In the genomic region with DNA sequence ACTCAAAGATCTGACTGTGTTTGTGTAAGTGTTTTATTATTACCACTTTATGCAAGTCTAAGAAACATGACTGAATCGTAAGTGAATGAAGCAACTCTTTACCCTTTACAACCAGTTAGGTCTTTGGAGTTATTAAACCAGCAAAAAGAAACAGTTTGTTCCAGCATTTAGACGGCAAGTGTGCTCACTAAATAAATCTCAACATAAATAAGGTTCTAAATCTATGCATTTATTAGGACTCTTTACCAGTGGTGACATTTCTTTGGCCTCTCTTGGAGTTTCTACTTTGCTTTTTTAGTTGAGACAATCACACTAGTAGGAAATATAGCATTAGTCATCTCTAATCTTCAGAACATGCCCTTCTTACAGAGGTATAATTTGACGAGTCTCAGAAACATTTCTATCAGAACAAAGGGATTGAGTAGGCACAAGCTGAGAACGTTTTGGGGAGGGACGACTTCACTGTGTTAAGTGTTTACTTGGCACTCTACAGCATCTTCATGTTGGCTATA, we compare ENCODE assay signal across 23 cellular contexts.
DNase-seq lines count a peak whose midpoint lies in the region; ATAC-seq, FAIRE-seq and TF ChIP-seq lines count a peak whose summit lies in the region.
"Had no signal": no experiment of that assay in that cellular context is flagged by ENCODE, and none has a peak within 500 bp of the region (broad histone marks: within the 10 kb centered on the region; RNA-seq: fewer than 3 reads in every experiment).

No MANE protein-coding gene starts in this region.

- intact Hi-C loops in sigmoid colon (cut with DNase I): loop anchor here (5.0 kb wide), 1 partner anchor 737 kb away; no protein-coding TSS in a partner anchor

- H3K4me3 Mint-ChIP-seq in GM23338: no peak overlapping the region
- no peak overlapping the region for H3K4me3 Mint-ChIP-seq in activated naive CD8-positive, alpha-beta T cell treated with anti-CD3 and anti-CD28 coated beads for 36 hours
- H3K4me3 Mint-ChIP-seq: activated T-cell treated with anti-CD3 and anti-CD28 coated beads, Interleukin-2, amount 50 U/mL, for 4 hours; CD4-positive, CD25-positive, alpha-beta regulatory T cell; stimulated activated memory B cell treated with anti-CD40 and anti-IgM and Interleukin-4, amounts not matched to agents 10 μg/mL and 1 μg/mL and 100 μg/mL, for 72 hours had no signal

- no peak overlapping the region for H3K4me2 ChIP-seq in GM23338
- H3K4me2 ChIP-seq: smooth muscle cell had no signal

- ATAC-seq in GM23338: no peak
- no peak for ATAC-seq in HG02623 (IDR thresholded peaks at IDR 0.05; ENCODE audit: unreplicated experiment)
- ATAC-seq: stimulated activated memory B cell treated with anti-CD40 and anti-IgM and Interleukin-4, amounts not matched to agents 10 μg/mL and 1 μg/mL and 100 μg/mL, for 72 hours had no signal

- peak in 3 of 4 donors; percentile 8 to 82 (median 60) for TF ChIP-seq EP300 in sigmoid colon (IDR thresholded peaks at IDR 0.05)

- H3K4me1 Mint-ChIP-seq in GM23338: no peaks in the 10 kb centered on the region
- H3K4me1 Mint-ChIP-seq in activated naive CD8-positive, alpha-beta T cell treated with anti-CD3 and anti-CD28 coated beads for 36 hours: no peaks in the 10 kb centered on the region
- H3K4me1 Mint-ChIP-seq: CD4-positive, CD25-positive, alpha-beta regulatory T cell; stimulated activated memory B cell treated with anti-CD40 and anti-IgM and Interleukin-4, amounts not matched to agents 10 μg/mL and 1 μg/mL and 100 μg/mL, for 72 hours had no signal

- H3K36me3 ChIP-seq in GM23338 (ENCODE audit: insufficient read depth) (no peaks in the 10 kb centered on the region), sigmoid colon (no peaks in the 10 kb centered on the region)
- H3K36me3 ChIP-seq: breast epithelium, Peyer's patch, SJSA1 had no signal

- H3K9me3 ChIP-seq in sigmoid colon: no peaks in the 10 kb centered on the region
- H3K9me3 ChIP-seq: breast epithelium, Peyer's patch, SJSA1 had no signal

- H3K9me3 Mint-ChIP-seq in GM23338: no peaks in the 10 kb centered on the region
- H3K9me3 Mint-ChIP-seq in activated naive CD8-positive, alpha-beta T cell treated with anti-CD3 and anti-CD28 coated beads for 36 hours: no peaks in the 10 kb centered on the region
- H3K9me3 Mint-ChIP-seq: activated T-cell treated with anti-CD3 and anti-CD28 coated beads, Interleukin-2, amount 50 U/mL, for 4 hours; CD4-positive, CD25-positive, alpha-beta regulatory T cell; stimulated activated memory B cell treated with anti-CD40 and anti-IgM and Interleukin-4, amounts not matched to agents 10 μg/mL and 1 μg/mL and 100 μg/mL, for 72 hours had no signal

- no peaks in the 10 kb centered on the region for H3K27me3 ChIP-seq in GM23338 (ENCODE audit: insufficient read depth)
- no peaks in the 10 kb centered on the region for H3K27me3 ChIP-seq in sigmoid colon
- H3K27me3 ChIP-seq: breast epithelium, Peyer's patch, SJSA1 had no signal

- no peaks in the 10 kb centered on the region for H3K36me3 Mint-ChIP-seq in GM23338 (ENCODE audit: low read depth)
- H3K36me3 Mint-ChIP-seq in activated naive CD8-positive, alpha-beta T cell treated with anti-CD3 and anti-CD28 coated beads for 36 hours: no peaks in the 10 kb centered on the region
- H3K36me3 Mint-ChIP-seq: CD4-positive, CD25-positive, alpha-beta regulatory T cell; stimulated activated memory B cell treated with anti-CD40 and anti-IgM and Interleukin-4, amounts not matched to agents 10 μg/mL and 1 μg/mL and 100 μg/mL, for 72 hours had no signal

- peak overlapping the region; percentile 26; the same call in 1 of the 2 replicates for H2AFZ ChIP-seq in GM23338

- no peak for TF ChIP-seq CTCF in GM23338 (conservative IDR thresholded peaks at IDR 0.05; ENCODE audit: low read depth in 2 of 2)
- no peak for TF ChIP-seq CTCF in fibroblast of pulmonary artery (IDR thresholded peaks at IDR 0.05; ENCODE audit: low read length, missing control alignments)
- TF ChIP-seq CTCF in sigmoid colon (IDR thresholded peaks at IDR 0.05): no peak

- H3K79me2 ChIP-seq in GM23338 (replicated peaks; ENCODE audit: insufficient read depth): no peaks in the 10 kb centered on the region

- H3F3A ChIP-seq in GM23338 (replicated peaks; ENCODE audit: low read depth): no peaks in the 10 kb centered on the region

- no peak overlapping the region for H3K27ac Mint-ChIP-seq in GM23338
- H3K27ac Mint-ChIP-seq in activated naive CD8-positive, alpha-beta T cell treated with anti-CD3 and anti-CD28 coated beads for 36 hours: no peak overlapping the region
- H3K27ac Mint-ChIP-seq: CD4-positive, CD25-positive, alpha-beta regulatory T cell; stimulated activated memory B cell treated with anti-CD40 and anti-IgM and Interleukin-4, amounts not matched to agents 10 μg/mL and 1 μg/mL and 100 μg/mL, for 72 hours had no signal

- no peak overlapping the region for H3K4me3 ChIP-seq in GM23338
- H3K4me3 ChIP-seq in fibroblast of pulmonary artery (replicated peaks; ENCODE audit: low read depth, low read length): no peak overlapping the region
- no peak overlapping the region for H3K4me3 ChIP-seq in sigmoid colon
- H3K4me3 ChIP-seq: breast epithelium, Peyer's patch, SJSA1, smooth muscle cell had no signal

- 57 to 61% methylated on average over 5 of the region's 5 CpGs for WGBS in sigmoid colon, 2 donors

- H3K4me1 ChIP-seq in GM23338 (ENCODE audit: insufficient read depth): no peaks in the 10 kb centered on the region
- H3K4me1 ChIP-seq in sigmoid colon: peaks cover 0 to 12% (median 3%) of the 10 kb centered on the region in 4 donors
- H3K4me1 ChIP-seq: breast epithelium, Peyer's patch, SJSA1 had no signal

- H3K27me3 Mint-ChIP-seq in GM23338 (ENCODE audit: insufficient read depth, low read depth, poor library complexity): no peaks in the 10 kb centered on the region
- H3K27me3 Mint-ChIP-seq in activated naive CD8-positive, alpha-beta T cell treated with anti-CD3 and anti-CD28 coated beads for 36 hours: peaks cover 12% of the 10 kb centered on the region
- H3K27me3 Mint-ChIP-seq: CD4-positive, CD25-positive, alpha-beta regulatory T cell; stimulated activated memory B cell treated with anti-CD40 and anti-IgM and Interleukin-4, amounts not matched to agents 10 μg/mL and 1 μg/mL and 100 μg/mL, for 72 hours had no signal

- no peaks in the 10 kb centered on the region for H3K9me2 ChIP-seq in GM23338 (ENCODE audit: insufficient read depth)

- H4K20me1 ChIP-seq in GM23338 (replicated peaks; ENCODE audit: insufficient read depth): no peaks in the 10 kb centered on the region

- FAIRE-seq in GM12891 (lab: Jason Lieb, UNC): no peak
- FAIRE-seq: D721Med had no signal

- DNase-seq in GM23338 (ENCODE audit: low spot score) (no peak), amniotic epithelial cell (ENCODE audit: low read depth) (peak; percentile 70), fibroblast of pulmonary artery (ENCODE audit: low read depth) (peak; percentile 72), sigmoid colon (no peak), GM12891 (ENCODE audit: insufficient read length, low spot score) (no peak), DMS153 (lab: John Stamatoyannopoulos, UW) (no peak)
- DNase-seq in activated naive CD8-positive, alpha-beta T cell treated with anti-CD3 and anti-CD28 coated beads for 36 hours: no peak
- DNase-seq: activated CD4-positive, alpha-beta T cell treated with anti-CD3 and anti-CD28 coated beads for 48 hours; activated naive CD4-positive, alpha-beta T cell treated with Interleukin-2 at 50 U/mL for 16 hours; activated T-cell treated with anti-CD3 and anti-CD28 coated beads, Interleukin-2, amount 50 U/mL, for 4 hours; amygdala; CD4-positive, CD25-positive, alpha-beta regulatory T cell; cortex of kidney; NCI-H1105 treated with DMSO at 0.1 percent for 48 hours; NCI-H524; Peyer's patch; T-helper 2 cell had no signal

- H3K27ac ChIP-seq in GM23338 (ENCODE audit: low read depth) (no peak overlapping the region), sigmoid colon (no peak overlapping the region)
- H3K27ac ChIP-seq: breast epithelium, Peyer's patch, SJSA1 had no signal

- TF ChIP-seq POLR2A in sigmoid colon (IDR thresholded peaks at IDR 0.05): no peak
- TF ChIP-seq POLR2A in GM12891 (IDR thresholded peaks at IDR 0.05; ENCODE audit: low read depth, low read length): no peak

TF ChIP-seq in GM23338, 12 proteins besides CTCF, POLR2A, EP300 and RAD21 (continues in another document):
- no peak for TF ChIP-seq EZH2phosphoT487 (IDR thresholded peaks at IDR 0.05; ENCODE audit: unreplicated experiment)
- TF ChIP-seq POLR2AphosphoS5 (IDR thresholded peaks at IDR 0.05; ENCODE audit: low read depth): no peak

TF ChIP-seq in GM12891, 5 proteins besides CTCF, POLR2A, EP300 and RAD21:
- TF ChIP-seq PAX5 (IDR thresholded peaks at IDR 0.05; ENCODE audit: insufficient read depth, low read length, severe bottlenecking) (no peak), POU2F2 (IDR thresholded peaks at IDR 0.05; ENCODE audit: low read depth, low read length) (no peak), SPI1 (IDR thresholded peaks at IDR 0.05; ENCODE audit: low read depth, low read length) (no peak), POLR2AphosphoS5 (IDR thresholded peaks at IDR 0.05; ENCODE audit: low read depth, low read length) (no peak), TAF1 (IDR thresholded peaks at IDR 0.05; ENCODE audit: low read depth, low read length) (no peak)

Comparison
In these comparisons a context has a peak if more than half of its experiments do, and no peak if none do; other contexts are left out.
1. DNase-seq: peak in amniotic epithelial cell (single experiment) and fibroblast of pulmonary artery (single experiment); none in GM23338 (single experiment), sigmoid colon (single experiment), activated naive CD8-positive, alpha-beta T cell treated with anti-CD3 and anti-CD28 coated beads for 36 hours (single experiment), GM12891 (single experiment) and DMS153 (single experiment).